ENCODE assay signal across 1 cellular context in the genomic region with DNA sequence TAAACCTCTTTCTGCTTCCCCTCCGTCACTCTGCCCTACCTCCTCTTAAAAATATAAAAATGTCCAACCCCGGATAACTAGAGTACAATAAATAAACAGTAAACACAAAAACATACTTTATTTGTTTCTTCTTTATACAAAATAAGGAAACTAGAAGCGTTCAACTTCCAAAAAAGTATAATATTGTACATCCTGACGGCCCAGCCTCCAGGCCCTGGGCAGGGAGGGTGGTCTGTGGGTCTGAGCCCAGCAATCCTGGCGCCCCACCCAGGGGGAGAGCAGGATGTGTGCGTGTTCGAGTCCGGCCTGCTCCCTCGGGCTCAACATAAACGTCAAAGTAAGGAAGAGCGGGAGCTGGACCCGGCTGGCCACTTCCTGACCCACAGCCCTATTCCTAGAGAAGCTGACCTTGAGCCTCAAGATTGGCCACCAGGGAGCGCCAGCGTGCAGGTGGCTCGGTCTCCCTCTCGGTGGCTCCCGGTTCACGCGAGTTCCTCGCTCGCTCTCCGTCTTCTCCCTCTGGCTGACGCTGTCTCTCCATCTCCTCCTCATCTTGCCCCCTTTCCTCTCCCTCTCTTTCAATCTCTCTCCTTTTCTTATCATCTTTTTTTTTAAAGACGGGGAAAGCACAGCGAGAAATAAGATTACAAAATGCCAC.
TF ChIP-seq lines count a peak whose summit lies in the region.

No MANE protein-coding gene starts in this region.

TF ChIP-seq in liver, 16 proteins besides CTCF, POLR2A, EP300 and RAD21 (continued from another document):
- TF ChIP-seq, protein P1, sequence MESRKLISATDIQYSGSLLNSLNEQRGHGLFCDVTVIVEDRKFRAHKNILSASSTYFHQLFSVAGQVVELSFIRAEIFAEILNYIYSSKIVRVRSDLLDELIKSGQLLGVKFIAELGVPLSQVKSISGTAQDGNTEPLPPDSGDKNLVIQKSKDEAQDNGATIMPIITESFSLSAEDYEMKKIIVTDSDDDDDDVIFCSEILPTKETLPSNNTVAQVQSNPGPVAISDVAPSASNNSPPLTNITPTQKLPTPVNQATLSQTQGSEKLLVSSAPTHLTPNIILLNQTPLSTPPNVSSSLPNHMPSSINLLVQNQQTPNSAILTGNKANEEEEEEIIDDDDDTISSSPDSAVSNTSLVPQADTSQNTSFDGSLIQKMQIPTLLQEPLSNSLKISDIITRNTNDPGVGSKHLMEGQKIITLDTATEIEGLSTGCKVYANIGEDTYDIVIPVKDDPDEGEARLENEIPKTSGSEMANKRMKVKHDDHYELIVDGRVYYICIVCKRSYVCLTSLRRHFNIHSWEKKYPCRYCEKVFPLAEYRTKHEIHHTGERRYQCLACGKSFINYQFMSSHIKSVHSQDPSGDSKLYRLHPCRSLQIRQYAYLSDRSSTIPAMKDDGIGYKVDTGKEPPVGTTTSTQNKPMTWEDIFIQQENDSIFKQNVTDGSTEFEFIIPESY (IDR thresholded peaks at IDR 0.05) = no peak
- TF ChIP-seq YY1 (IDR thresholded peaks at IDR 0.05) = no peak
- peak in 1 of 2 donors; percentile 31 for TF ChIP-seq HNF4A (conservative IDR thresholded peaks at IDR 0.05)
- peak; percentile 28 to 62 for TF ChIP-seq RXRA (IDR thresholded peaks at IDR 0.05)
- TF ChIP-seq GABPA (IDR thresholded peaks at IDR 0.05 in 1 of 2, conservative IDR thresholded peaks at IDR 0.05 in 1 of 2) = no peak
- no peak for TF ChIP-seq SP1 (IDR thresholded peaks at IDR 0.05)
- TF ChIP-seq, protein P2, sequence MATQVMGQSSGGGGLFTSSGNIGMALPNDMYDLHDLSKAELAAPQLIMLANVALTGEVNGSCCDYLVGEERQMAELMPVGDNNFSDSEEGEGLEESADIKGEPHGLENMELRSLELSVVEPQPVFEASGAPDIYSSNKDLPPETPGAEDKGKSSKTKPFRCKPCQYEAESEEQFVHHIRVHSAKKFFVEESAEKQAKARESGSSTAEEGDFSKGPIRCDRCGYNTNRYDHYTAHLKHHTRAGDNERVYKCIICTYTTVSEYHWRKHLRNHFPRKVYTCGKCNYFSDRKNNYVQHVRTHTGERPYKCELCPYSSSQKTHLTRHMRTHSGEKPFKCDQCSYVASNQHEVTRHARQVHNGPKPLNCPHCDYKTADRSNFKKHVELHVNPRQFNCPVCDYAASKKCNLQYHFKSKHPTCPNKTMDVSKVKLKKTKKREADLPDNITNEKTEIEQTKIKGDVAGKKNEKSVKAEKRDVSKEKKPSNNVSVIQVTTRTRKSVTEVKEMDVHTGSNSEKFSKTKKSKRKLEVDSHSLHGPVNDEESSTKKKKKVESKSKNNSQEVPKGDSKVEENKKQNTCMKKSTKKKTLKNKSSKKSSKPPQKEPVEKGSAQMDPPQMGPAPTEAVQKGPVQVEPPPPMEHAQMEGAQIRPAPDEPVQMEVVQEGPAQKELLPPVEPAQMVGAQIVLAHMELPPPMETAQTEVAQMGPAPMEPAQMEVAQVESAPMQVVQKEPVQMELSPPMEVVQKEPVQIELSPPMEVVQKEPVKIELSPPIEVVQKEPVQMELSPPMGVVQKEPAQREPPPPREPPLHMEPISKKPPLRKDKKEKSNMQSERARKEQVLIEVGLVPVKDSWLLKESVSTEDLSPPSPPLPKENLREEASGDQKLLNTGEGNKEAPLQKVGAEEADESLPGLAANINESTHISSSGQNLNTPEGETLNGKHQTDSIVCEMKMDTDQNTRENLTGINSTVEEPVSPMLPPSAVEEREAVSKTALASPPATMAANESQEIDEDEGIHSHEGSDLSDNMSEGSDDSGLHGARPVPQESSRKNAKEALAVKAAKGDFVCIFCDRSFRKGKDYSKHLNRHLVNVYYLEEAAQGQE (IDR thresholded peaks at IDR 0.05) = no peak
- no peak for TF ChIP-seq FOXA2 (IDR thresholded peaks at IDR 0.05)
- TF ChIP-seq JUND (IDR thresholded peaks at IDR 0.05) = no peak
